In genomic region chr7:90216080-90216674, GRCh38 we compare ENCODE assay signal across 16 cellular contexts.
"Had no signal": no experiment of that assay in that cellular context is flagged by ENCODE, and none has a peak within 500 bp of the region (broad histone marks: within the 10 kb centered on the region; RNA-seq: fewer than 3 reads in every experiment).

No MANE protein-coding gene starts in this region.

- DNase-seq: activated CD4-positive, alpha-beta T cell treated with anti-CD3 and anti-CD28 coated beads, Interleukin-2, amount 50 U/mL, for 1 hour; activated naive CD4-positive, alpha-beta T cell treated with anti-CD3 and anti-CD28 coated beads, Interleukin-2, amount 50 U/mL, for 16 hours; activated T-cell treated with anti-CD3 and anti-CD28 coated beads, Interleukin-2, amount 50 U/mL, for 1 hour; adrenal gland; central memory CD4-positive, alpha-beta T cell; effector memory CD8-positive, alpha-beta T cell; glutamatergic neuron; left lung; T-helper 2 cell had no signal

- H3K9me3 Mint-ChIP-seq: dendritic cell treated with granulocyte-macrophage colony-stimulating factor and Interleukin-4, amounts not matched to agents 40 ng/mL and 50 ng/mL, for 4 days; effector memory CD8-positive, alpha-beta T cell; neural crest cell had no signal

- FAIRE-seq: islet of Langerhans, TTC549 had no signal

- H3K27ac ChIP-seq: adrenal gland, epithelial cell of prostate, left lung, ovary, thyroid gland had no signal

- H3K27me3 ChIP-seq: adrenal gland, ovary, thyroid gland had no signal

- H3K9me3 ChIP-seq: adrenal gland, left lung, ovary had no signal

- H3K36me3 ChIP-seq: adrenal gland, left lung, ovary, thyroid gland had no signal

- H3K4me3 Mint-ChIP-seq: dendritic cell treated with granulocyte-macrophage colony-stimulating factor and Interleukin-4, amounts not matched to agents 40 ng/mL and 50 ng/mL, for 4 days; effector memory CD8-positive, alpha-beta T cell; neural crest cell had no signal

- ATAC-seq: effector memory CD8-positive, alpha-beta T cell; left lung had no signal

- H3K27ac Mint-ChIP-seq: dendritic cell treated with granulocyte-macrophage colony-stimulating factor and Interleukin-4, amounts not matched to agents 40 ng/mL and 50 ng/mL, for 4 days; effector memory CD8-positive, alpha-beta T cell had no signal

- H3K4me3 ChIP-seq: adrenal gland, left lung, ovary, thyroid gland had no signal
